ENCODE assay signal across 23 cellular contexts in the genomic region with DNA sequence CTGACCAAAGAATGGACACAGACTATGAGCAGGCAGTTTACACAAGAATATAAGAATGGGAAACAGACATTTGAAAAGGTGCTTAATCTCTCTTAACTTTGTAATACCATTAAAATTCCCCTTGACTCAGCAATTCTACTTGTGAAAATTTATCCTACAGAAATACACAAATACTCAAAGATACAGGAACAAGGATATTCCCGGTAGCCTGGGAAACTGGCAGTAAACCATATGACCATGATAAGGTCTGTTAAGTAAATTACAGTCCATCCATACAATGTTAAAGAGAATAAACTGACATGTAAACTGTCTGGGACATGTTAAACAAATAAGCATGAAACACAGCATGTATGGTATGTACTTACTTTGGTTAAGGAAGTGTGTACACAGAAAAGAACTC. TPM values are rescaled to one million over a fixed set of nuclear protein-coding genes. Genes with fewer than 3 reads are reported as not detected.
DNase-seq lines count a peak whose midpoint lies in the region; ATAC-seq, FAIRE-seq and TF ChIP-seq lines count a peak whose summit lies in the region.
"Had no signal": no experiment of that assay in that cellular context is flagged by ENCODE, and none has a peak within 500 bp of the region (broad histone marks: within the 10 kb centered on the region; RNA-seq: fewer than 3 reads in every experiment).

No MANE protein-coding gene starts in this region.

- TF ChIP-seq POLR2A in HepG2 (IDR thresholded peaks at IDR 0.05; ENCODE audit: insufficient read depth in 1 of 2, low read depth in 2 of 2, low read length in 2 of 2): no peak

- no peak overlapping the region for H3K9ac ChIP-seq in HepG2 (ENCODE audit: insufficient read depth, low read depth, low read length)

- POLR2A ChIA-PET in HepG2 (lab: Yijun Ruan, JAX): no interaction called here

- H3K27me3 ChIP-seq in HepG2 (ENCODE audit: control insufficient read depth in 1 of 2, insufficient read depth in 2 of 2, low read length in 2 of 2): no peaks in the 10 kb centered on the region

- no peak for TF ChIP-seq EP300 in HepG2 (IDR thresholded peaks at IDR 0.05; ENCODE audit: low read depth in 2 of 2, low read length in 2 of 2)
- TF ChIP-seq EP300 in HepG2 (CRISPR knock-in tag; IDR thresholded peaks at IDR 0.05; ENCODE audit: borderline replicate concordance): no peak

- no peaks in the 10 kb centered on the region for H4K20me1 ChIP-seq in HepG2 (ENCODE audit: insufficient read depth, low read length)

- FAIRE-seq in HepG2 (lab: Jason Lieb, UNC): no peak

- 96% methylated on average over 1 of the region's 1 CpG for WGBS in HepG2 (ENCODE audit: low lambda C conversion rate)

- intact Hi-C loops in HepG2 (cut with micrococcal nuclease; ENCODE audit: unreplicated experiment): no loop called here

- H3K4me3 ChIP-seq in HepG2 (replicated peaks in 1 of 3; ENCODE audit: insufficient read depth in 1 of 3, low read depth in 2 of 3, low read length in 3 of 3): no peak overlapping the region
- H3K4me3 ChIP-seq: thoracic aorta had no signal

- peaks cover 9% of the 10 kb centered on the region for H3K36me3 Mint-ChIP-seq in T-helper 17 cell (ENCODE audit: low read depth)
- H3K36me3 Mint-ChIP-seq in stimulated activated effector memory CD8-positive, alpha-beta T cell treated with anti-CD3 and anti-CD28 coated beads, Interleukin-12 subunit alpha, Interleukin-12 subunit beta, amount 100 ng/mL, for 72 hours: peaks cover 74% of the 10 kb centered on the region

- CTCF ChIA-PET in HepG2 (lab: Yijun Ruan, JAX; ENCODE audit: low intra/inter-chr PET ratio, low total read pairs): no interaction called here

- no peak for DNase-seq in T-helper 17 cell
- DNase-seq in HepG2 (ENCODE audit: low spot score): no peak
- DNase-seq in NCI-H1436 (lab: John Stamatoyannopoulos, UW): no peak
- no peak for DNase-seq in stimulated activated effector memory CD8-positive, alpha-beta T cell treated with anti-CD3 and anti-CD28 coated beads, Interleukin-12 subunit alpha, Interleukin-12 subunit beta, amount 100 ng/mL, for 72 hours (ENCODE audit: low spot score in 2 of 2)
- DNase-seq in AML-193 (lab: John Stamatoyannopoulos, UW): no peak
- DNase-seq: DMS153; GDM1; left cardiac atrium; NCI-H1436 treated with DMSO at 0.1 percent for 48 hours; NCI-H526; posterior cingulate gyrus; stimulated activated CD4-positive, alpha-beta T cell treated with anti-CD3 and anti-CD28 coated beads, Interleukin-1b, Interleukin-23, amount 100 ng/mL, for 48 hours; stimulated activated naive B cell treated with anti-CD40 and anti-IgM and Interleukin-4, amounts not matched to agents 10 μg/mL and 1 μg/mL and 100 μg/mL, for 72 hours; T1000 had no signal

- H3K9me3 Mint-ChIP-seq in stimulated activated effector memory CD8-positive, alpha-beta T cell treated with anti-CD3 and anti-CD28 coated beads, Interleukin-12 subunit alpha, Interleukin-12 subunit beta, amount 100 ng/mL, for 72 hours: no peaks in the 10 kb centered on the region
- H3K9me3 Mint-ChIP-seq: nephron; stimulated activated naive B cell treated with anti-CD40 and anti-IgM and Interleukin-4, amounts not matched to agents 10 μg/mL and 1 μg/mL and 100 μg/mL, for 72 hours had no signal

- H3K27ac Mint-ChIP-seq in T-helper 17 cell: peak overlapping the region; percentile 54
- H3K27ac Mint-ChIP-seq in stimulated activated effector memory CD8-positive, alpha-beta T cell treated with anti-CD3 and anti-CD28 coated beads, Interleukin-12 subunit alpha, Interleukin-12 subunit beta, amount 100 ng/mL, for 72 hours: no peak overlapping the region
- H3K27ac Mint-ChIP-seq: activated naive CD8-positive, alpha-beta T cell; nephron; stimulated activated naive B cell treated with anti-CD40 and anti-IgM and Interleukin-4, amounts not matched to agents 10 μg/mL and 1 μg/mL and 100 μg/mL, for 72 hours had no signal

- no peak for TF ChIP-seq RAD21 in HepG2 (CRISPR knock-in tag; IDR thresholded peaks at IDR 0.05)

- no TSS peak for BruUV-seq in HepG2 (replicated peaks; lab: Mats Ljungman, UMichigan)

- ATAC-seq in T-helper 17 cell (no peak), HepG2 (no peak)
- no peak for ATAC-seq in stimulated activated effector memory CD8-positive, alpha-beta T cell treated with anti-CD3 and anti-CD28 coated beads, Interleukin-12 subunit alpha, Interleukin-12 subunit beta, amount 100 ng/mL, for 72 hours
- ATAC-seq: activated CD4-positive, CD25-positive, alpha-beta regulatory T cell treated with anti-CD3 and anti-CD28 coated beads, Interleukin-2, amount 50 U/mL, for 24 hours; left cardiac atrium; SK-N-SH treated with all-trans-retinoic acid at 6 μM for 48 hours; stimulated activated naive B cell treated with anti-CD40 and anti-IgM and Interleukin-4, amounts not matched to agents 10 μg/mL and 1 μg/mL and 100 μg/mL, for 72 hours had no signal

- in situ Hi-C loops in HepG2 (cut with HindIII; ENCODE audit: extremely low pct_ligation_motif_present, low pct_unique_long_range_greater_than_20kb): no loop called here

- H3K4me1 ChIP-seq in HepG2 (ENCODE audit: insufficient read depth, low read length): peaks cover 65% of the 10 kb centered on the region

- H3K4me2 ChIP-seq in HepG2 (ENCODE audit: low read depth, low read length): no peak overlapping the region

- H3K36me3 ChIP-seq in HepG2 (replicated peaks in 1 of 2; ENCODE audit: control insufficient read depth in 1 of 2, insufficient read depth in 2 of 2, low read length in 2 of 2): peaks cover 8 to 33% of the 10 kb centered on the region in 2 experiments

- H3K79me2 ChIP-seq in HepG2 (ENCODE audit: insufficient read depth, low read length): peaks cover 7% of the 10 kb centered on the region

- no peaks in the 10 kb centered on the region for H3K27me3 Mint-ChIP-seq in T-helper 17 cell
- H3K27me3 Mint-ChIP-seq: activated naive CD8-positive, alpha-beta T cell; stimulated activated naive B cell treated with anti-CD40 and anti-IgM and Interleukin-4, amounts not matched to agents 10 μg/mL and 1 μg/mL and 100 μg/mL, for 72 hours had no signal

- peaks cover 2% of the 10 kb centered on the region for H3K4me1 Mint-ChIP-seq in T-helper 17 cell
- H3K4me1 Mint-ChIP-seq in stimulated activated effector memory CD8-positive, alpha-beta T cell treated with anti-CD3 and anti-CD28 coated beads, Interleukin-12 subunit alpha, Interleukin-12 subunit beta, amount 100 ng/mL, for 72 hours: peaks cover 33% of the 10 kb centered on the region

- H3K27ac ChIP-seq in C4-2B (peak overlapping the region; percentile 81), HepG2 (ENCODE audit: extremely low read length, insufficient read depth, low read length) (no peak overlapping the region)
- H3K27ac ChIP-seq: thoracic aorta had no signal

- no peak overlapping the region for H2AFZ ChIP-seq in HepG2 (ENCODE audit: low read length)

- no peak overlapping the region for H3K4me3 Mint-ChIP-seq in T-helper 17 cell
- H3K4me3 Mint-ChIP-seq in stimulated activated effector memory CD8-positive, alpha-beta T cell treated with anti-CD3 and anti-CD28 coated beads, Interleukin-12 subunit alpha, Interleukin-12 subunit beta, amount 100 ng/mL, for 72 hours: no peak overlapping the region
- H3K4me3 Mint-ChIP-seq: activated naive CD8-positive, alpha-beta T cell; nephron; stimulated activated naive B cell treated with anti-CD40 and anti-IgM and Interleukin-4, amounts not matched to agents 10 μg/mL and 1 μg/mL and 100 μg/mL, for 72 hours had no signal

- no peaks in the 10 kb centered on the region for H3K9me3 ChIP-seq in T-helper 17 cell (ENCODE audit: control insufficient read depth, low read length, poor library complexity, severe bottlenecking)
- no peaks in the 10 kb centered on the region for H3K9me3 ChIP-seq in HepG2 (ENCODE audit: low read length)
- H3K9me3 ChIP-seq: thoracic aorta had no signal

- TF ChIP-seq CTCF in C4-2B (conservative IDR thresholded peaks at IDR 0.05): no peak
- TF ChIP-seq CTCF in HepG2 (CRISPR knock-in tag; IDR thresholded peaks at IDR 0.05): no peak

RNA-seq across cellular contexts. Expression of a gene that starts 8.7 kb away (rescaled TPM):
- 10 to 100 TPM; 54.3 to 69.4 TPM for total RNA-seq in T-helper 17 cell
- total RNA-seq in HepG2 (2016; rRNA removed; fragmentation: Illumina TruSeq; extraction: Trizol): 40.3 and 45.6 TPM in 2 replicates
- 33.4 and 35.3 TPM in 2 replicates for total RNA-seq in HepG2 (2016; cell fraction: cytosol; rRNA removed; fragmentation: Illumina TruSeq; extraction: Trizol; ENCODE audit: low read depth)
- total RNA-seq in HepG2 (2016; cell fraction: insoluble cytoplasmic fraction; rRNA removed; fragmentation: Illumina TruSeq; extraction: Trizol): 40.9 and 46.1 TPM in 2 replicates
- 44.5 and 56.8 TPM in 2 replicates for total RNA-seq in HepG2 (2016; cell fraction: membrane; rRNA removed; fragmentation: Illumina TruSeq; extraction: Trizol)
- 24.5 and 30.0 TPM in 2 replicates for total RNA-seq in HepG2 (2016; cell fraction: nucleus; rRNA removed; fragmentation: Illumina TruSeq; extraction: Trizol)
- polyA plus RNA-seq in HepG2 (2011; rRNA removed): 29.5 TPM in 2 replicates
- 33.0 and 55.8 TPM in 2 replicates for polyA plus RNA-seq in HepG2 (2011; cell fraction: cytosol; rRNA removed)
- 33.3 and 33.4 TPM in 2 replicates for polyA plus RNA-seq in HepG2 (2011; cell fraction: nucleus; rRNA removed)
- polyA plus RNA-seq in HepG2 (2012): 16.5 and 23.5 TPM in 2 replicates
- 26.8 and 41.3 TPM in 2 replicates for polyA plus RNA-seq in HepG2 (2016; cell fraction: cytosol; fragmentation: Illumina TruSeq; extraction: Trizol; ENCODE audit: low read depth)
- polyA plus RNA-seq in HepG2 (2016; cell fraction: insoluble cytoplasmic fraction; fragmentation: Illumina TruSeq; extraction: Trizol; ENCODE audit: low read depth): 32.6 and 35.9 TPM in 2 replicates
- polyA plus RNA-seq in HepG2 (2016; cell fraction: membrane; fragmentation: Illumina TruSeq; extraction: Trizol; ENCODE audit: low read depth): 36.2 and 46.2 TPM in 2 replicates
- polyA plus RNA-seq in HepG2 (2016; cell fraction: nucleus; fragmentation: Illumina TruSeq; extraction: Trizol; ENCODE audit: insufficient read depth, low read depth): 42.3 and 44.8 TPM in 2 replicates
- 41.9 and 45.1 TPM in 2 replicates for polyA minus RNA-seq in HepG2 (2011; rRNA and poly(A)+ RNA removed; ENCODE audit: low replicate concordance)
- 13.7 and 14.0 TPM in 2 replicates for polyA minus RNA-seq in HepG2 (2011; cell fraction: cytosol; rRNA and poly(A)+ RNA removed)
- 5.2 and 9.7 TPM in 2 replicates for polyA minus RNA-seq in HepG2 (2011; cell fraction: nucleus; rRNA and poly(A)+ RNA removed)

RNA-seq across cellular contexts. Expression of a gene that starts 20.0 kb away (rescaled TPM):
- 10 to 100 TPM; 37.2 to 62.6 TPM for total RNA-seq in T-helper 17 cell
- 4.1 and 5.3 TPM in 2 replicates for total RNA-seq in HepG2 (2016; rRNA removed; fragmentation: Illumina TruSeq; extraction: Trizol)
- 0.71 and 0.88 TPM in 2 replicates for total RNA-seq in HepG2 (2016; cell fraction: cytosol; rRNA removed; fragmentation: Illumina TruSeq; extraction: Trizol; ENCODE audit: low read depth)
- 5.1 TPM in 2 replicates for total RNA-seq in HepG2 (2016; cell fraction: insoluble cytoplasmic fraction; rRNA removed; fragmentation: Illumina TruSeq; extraction: Trizol)
- total RNA-seq in HepG2 (2016; cell fraction: membrane; rRNA removed; fragmentation: Illumina TruSeq; extraction: Trizol): 2.0 and 2.8 TPM in 2 replicates
- 3.5 and 5.0 TPM in 2 replicates for total RNA-seq in HepG2 (2016; cell fraction: nucleus; rRNA removed; fragmentation: Illumina TruSeq; extraction: Trizol)
- 5.1 and 9.1 TPM in 2 replicates for polyA plus RNA-seq in HepG2 (2011; rRNA removed)
- 6.9 and 7.2 TPM in 2 replicates for polyA plus RNA-seq in HepG2 (2011; cell fraction: cytosol; rRNA removed)
- 13.4 and 15.2 TPM in 2 replicates for polyA plus RNA-seq in HepG2 (2011; cell fraction: nucleus; rRNA removed)
- 4.1 and 4.7 TPM in 2 replicates for polyA plus RNA-seq in HepG2 (2012)
- polyA plus RNA-seq in HepG2 (2016; cell fraction: cytosol; fragmentation: Illumina TruSeq; extraction: Trizol; ENCODE audit: low read depth): 1.8 and 2.4 TPM in 2 replicates
- polyA plus RNA-seq in HepG2 (2016; cell fraction: insoluble cytoplasmic fraction; fragmentation: Illumina TruSeq; extraction: Trizol; ENCODE audit: low read depth): 5.3 and 5.4 TPM in 2 replicates
- 1.9 and 2.3 TPM in 2 replicates for polyA plus RNA-seq in HepG2 (2016; cell fraction: membrane; fragmentation: Illumina TruSeq; extraction: Trizol; ENCODE audit: low read depth)
- 5.5 and 6.3 TPM in 2 replicates for polyA plus RNA-seq in HepG2 (2016; cell fraction: nucleus; fragmentation: Illumina TruSeq; extraction: Trizol; ENCODE audit: insufficient read depth, low read depth)
- 13.5 and 19.9 TPM in 2 replicates for polyA minus RNA-seq in HepG2 (2011; rRNA and poly(A)+ RNA removed; ENCODE audit: low replicate concordance)
- polyA minus RNA-seq in HepG2 (2011; cell fraction: cytosol; rRNA and poly(A)+ RNA removed): 4.4 and 5.6 TPM in 2 replicates
- 11.5 and 19.1 TPM in 2 replicates for polyA minus RNA-seq in HepG2 (2011; cell fraction: nucleus; rRNA and poly(A)+ RNA removed)

RNA-seq across cellular contexts. Expression of a gene that starts 29.6 kb away (rescaled TPM):
- 10 to 100 TPM in 1 of 2 donors, 1 to 10 TPM in 1; 4.9 to 12.3 TPM for total RNA-seq in T-helper 17 cell
- 2.4 and 5.3 TPM in 2 replicates for total RNA-seq in HepG2 (2016; rRNA removed; fragmentation: Illumina TruSeq; extraction: Trizol)
- 1.6 and 1.9 TPM in 2 replicates for total RNA-seq in HepG2 (2016; cell fraction: cytosol; rRNA removed; fragmentation: Illumina TruSeq; extraction: Trizol; ENCODE audit: low read depth)
- 2.5 and 5.7 TPM in 2 replicates for total RNA-seq in HepG2 (2016; cell fraction: insoluble cytoplasmic fraction; rRNA removed; fragmentation: Illumina TruSeq; extraction: Trizol)
- total RNA-seq in HepG2 (2016; cell fraction: membrane; rRNA removed; fragmentation: Illumina TruSeq; extraction: Trizol): 2.5 and 3.5 TPM in 2 replicates
- total RNA-seq in HepG2 (2016; cell fraction: nucleus; rRNA removed; fragmentation: Illumina TruSeq; extraction: Trizol): 7.1 and 8.8 TPM in 2 replicates
- polyA plus RNA-seq in HepG2 (2011; rRNA removed): 6.1 and 9.2 TPM in 2 replicates
- polyA plus RNA-seq in HepG2 (2011; cell fraction: cytosol; rRNA removed): 3.8 and 4.9 TPM in 2 replicates
- polyA plus RNA-seq in HepG2 (2011; cell fraction: nucleus; rRNA removed): 55.4 and 60.1 TPM in 2 replicates
- 5.4 and 7.0 TPM in 2 replicates for polyA plus RNA-seq in HepG2 (2012)
- 1.1 and 1.2 TPM in 2 replicates for polyA plus RNA-seq in HepG2 (2016; cell fraction: cytosol; fragmentation: Illumina TruSeq; extraction: Trizol; ENCODE audit: low read depth)
- 1.6 and 1.8 TPM in 2 replicates for polyA plus RNA-seq in HepG2 (2016; cell fraction: insoluble cytoplasmic fraction; fragmentation: Illumina TruSeq; extraction: Trizol; ENCODE audit: low read depth)
- 1.9 and 2.2 TPM in 2 replicates for polyA plus RNA-seq in HepG2 (2016; cell fraction: membrane; fragmentation: Illumina TruSeq; extraction: Trizol; ENCODE audit: low read depth)
- polyA plus RNA-seq in HepG2 (2016; cell fraction: nucleus; fragmentation: Illumina TruSeq; extraction: Trizol; ENCODE audit: insufficient read depth, low read depth): 17.7 and 18.4 TPM in 2 replicates
- 10.6 and 16.6 TPM in 2 replicates for polyA minus RNA-seq in HepG2 (2011; rRNA and poly(A)+ RNA removed; ENCODE audit: low replicate concordance)
- polyA minus RNA-seq in HepG2 (2011; cell fraction: cytosol; rRNA and poly(A)+ RNA removed): 2.3 and 4.5 TPM in 2 replicates
- polyA minus RNA-seq in HepG2 (2011; cell fraction: nucleus; rRNA and poly(A)+ RNA removed): 12.6 and 12.9 TPM in 2 replicates

RNA-seq across cellular contexts. Expression of a gene that starts 55.0 kb away (rescaled TPM):
- total RNA-seq in T-helper 17 cell (not detected), HepG2 (2016; rRNA removed; fragmentation: Illumina TruSeq; extraction: Trizol) (not detected in 2 replicates)
- not detected in 2 replicates for total RNA-seq in HepG2 (2016; cell fraction: cytosol; rRNA removed; fragmentation: Illumina TruSeq; extraction: Trizol; ENCODE audit: low read depth)
- total RNA-seq in HepG2 (2016; cell fraction: insoluble cytoplasmic fraction; rRNA removed; fragmentation: Illumina TruSeq; extraction: Trizol): not detected in 2 replicates
- total RNA-seq in HepG2 (2016; cell fraction: membrane; rRNA removed; fragmentation: Illumina TruSeq; extraction: Trizol): not detected in 2 replicates
- total RNA-seq in HepG2 (2016; cell fraction: nucleus; rRNA removed; fragmentation: Illumina TruSeq; extraction: Trizol): not detected in 2 replicates
- not detected in 2 replicates for polyA plus RNA-seq in HepG2 (2011; rRNA removed)
- polyA plus RNA-seq in HepG2 (2011; cell fraction: cytosol; rRNA removed): not detected in 2 replicates
- not detected in 2 replicates for polyA plus RNA-seq in HepG2 (2011; cell fraction: nucleus; rRNA removed)
- not detected in 2 replicates for polyA plus RNA-seq in HepG2 (2012)
- not detected in 2 replicates for polyA plus RNA-seq in HepG2 (2016; cell fraction: cytosol; fragmentation: Illumina TruSeq; extraction: Trizol; ENCODE audit: low read depth)
- not detected in 2 replicates for polyA plus RNA-seq in HepG2 (2016; cell fraction: insoluble cytoplasmic fraction; fragmentation: Illumina TruSeq; extraction: Trizol; ENCODE audit: low read depth)
- not detected in 2 replicates for polyA plus RNA-seq in HepG2 (2016; cell fraction: membrane; fragmentation: Illumina TruSeq; extraction: Trizol; ENCODE audit: low read depth)
- not detected in 2 replicates for polyA plus RNA-seq in HepG2 (2016; cell fraction: nucleus; fragmentation: Illumina TruSeq; extraction: Trizol; ENCODE audit: insufficient read depth, low read depth)
- 0.07 TPM in 1 of 2 replicates, not detected in the other for polyA minus RNA-seq in HepG2 (2011; rRNA and poly(A)+ RNA removed; ENCODE audit: low replicate concordance)
- polyA minus RNA-seq in HepG2 (2011; cell fraction: cytosol; rRNA and poly(A)+ RNA removed): not detected in 2 replicates
- not detected in 2 replicates for polyA minus RNA-seq in HepG2 (2011; cell fraction: nucleus; rRNA and poly(A)+ RNA removed)
- total RNA-seq: activated CD8-positive, alpha-beta memory T cell treated with anti-CD3 and anti-CD28 coated beads for 36 hours; left cardiac atrium; MCF 10A; RPMI7951; thoracic aorta had no signal
